15 cellular contexts compared by ENCODE assay signal in the genomic region with DNA sequence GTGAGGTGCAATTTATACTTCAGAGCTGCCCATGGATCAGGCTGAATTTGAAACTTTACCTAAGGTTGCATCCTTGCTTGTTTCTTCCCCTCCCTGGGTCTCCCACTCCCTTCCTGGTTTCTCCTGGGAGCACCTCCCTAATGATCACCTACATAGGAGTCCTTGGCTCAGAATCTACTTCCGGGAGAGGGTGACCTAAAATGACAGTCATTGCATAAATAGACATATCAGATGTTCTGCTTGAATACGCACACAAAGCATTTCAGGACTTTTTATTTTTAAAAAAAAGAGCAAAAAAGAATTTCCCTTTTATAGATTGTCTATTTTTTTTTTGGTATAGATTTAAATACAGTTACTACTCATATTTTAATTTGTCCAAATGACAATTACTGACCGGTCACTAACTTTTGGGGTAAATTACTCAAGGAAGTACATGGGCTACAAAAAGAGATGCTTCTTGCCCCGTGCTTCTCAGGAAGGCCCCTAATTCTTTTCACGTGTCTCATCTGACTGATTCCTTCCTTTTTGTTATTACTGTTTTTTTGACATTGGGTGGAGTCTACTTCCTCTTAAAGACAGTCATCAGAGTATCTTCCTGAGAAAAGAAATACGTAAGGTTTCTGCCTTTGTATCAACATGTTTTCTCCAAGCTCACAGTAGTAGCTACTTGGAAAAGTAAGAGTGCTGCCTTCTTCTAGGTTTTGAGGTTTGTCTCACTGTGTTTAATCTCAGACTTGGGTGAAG. TPM values are rescaled to one million over a fixed set of nuclear protein-coding genes. Genes with fewer than 3 reads are reported as not detected.
DNase-seq lines count a peak whose midpoint lies in the region; ATAC-seq and TF ChIP-seq lines count a peak whose summit lies in the region.
"Had no signal": no experiment of that assay in that cellular context is flagged by ENCODE, and none has a peak within 500 bp of the region (broad histone marks: within the 10 kb centered on the region; RNA-seq: fewer than 3 reads in every experiment).

No MANE protein-coding gene starts in this region.

- H3K4me1 ChIP-seq in suprapubic skin (peaks cover 50% of the 10 kb centered on the region), left lung (peaks cover 5 to 11% of the 10 kb centered on the region in 2 donors)

- TF ChIP-seq CTCF in suprapubic skin (IDR thresholded peaks at IDR 0.05) (no peak), left lung (IDR thresholded peaks at IDR 0.05) (no peak)

- peaks cover 11% of the 10 kb centered on the region for H3K36me3 Mint-ChIP-seq in activated naive CD4-positive, alpha-beta T cell treated with anti-CD3 and anti-CD28 coated beads, Interleukin-2, amount 10 ng/mL, durations not matched to agents 7 days and 5 days
- H3K36me3 Mint-ChIP-seq in dendritic cell treated with granulocyte-macrophage colony-stimulating factor and Interleukin-4, amounts not matched to agents 40 ng/mL and 50 ng/mL, for 4 days (ENCODE audit: low read depth) = peaks cover 11% of the 10 kb centered on the region

- no peak overlapping the region for H3K4me3 ChIP-seq in suprapubic skin
- no peak overlapping the region for H3K4me3 ChIP-seq in left lung
- H3K4me3 ChIP-seq: ascending aorta, MG63, mucosa of descending colon had no signal

- no peak for TF ChIP-seq EP300 in suprapubic skin (IDR thresholded peaks at IDR 0.05)

- H3K9me3 Mint-ChIP-seq in activated naive CD4-positive, alpha-beta T cell treated with anti-CD3 and anti-CD28 coated beads, Interleukin-2, amount 10 ng/mL, durations not matched to agents 7 days and 5 days = peaks cover 19% of the 10 kb centered on the region
- peaks cover 15% of the 10 kb centered on the region for H3K9me3 Mint-ChIP-seq in dendritic cell treated with granulocyte-macrophage colony-stimulating factor and Interleukin-4, amounts not matched to agents 40 ng/mL and 50 ng/mL, for 4 days

- H3K4me3 Mint-ChIP-seq in activated naive CD4-positive, alpha-beta T cell treated with anti-CD3 and anti-CD28 coated beads, Interleukin-2, amount 10 ng/mL, durations not matched to agents 7 days and 5 days = no peak overlapping the region
- no peak overlapping the region for H3K4me3 Mint-ChIP-seq in dendritic cell treated with granulocyte-macrophage colony-stimulating factor and Interleukin-4, amounts not matched to agents 40 ng/mL and 50 ng/mL, for 4 days

- H3K36me3 ChIP-seq in suprapubic skin (no peaks in the 10 kb centered on the region), left lung (no peaks in the 10 kb centered on the region)
- H3K36me3 ChIP-seq: ascending aorta, MG63 had no signal

- H3K27ac ChIP-seq in suprapubic skin (peak overlapping the region; percentile 20), left lung (peak overlapping the region in 1 of 2 donors; percentile 14)
- H3K27ac ChIP-seq: ascending aorta had no signal

- H3K27me3 Mint-ChIP-seq in activated naive CD4-positive, alpha-beta T cell treated with anti-CD3 and anti-CD28 coated beads, Interleukin-2, amount 10 ng/mL, durations not matched to agents 7 days and 5 days = peaks cover 31% of the 10 kb centered on the region
- H3K27me3 Mint-ChIP-seq in dendritic cell treated with granulocyte-macrophage colony-stimulating factor and Interleukin-4, amounts not matched to agents 40 ng/mL and 50 ng/mL, for 4 days = peaks cover 16% of the 10 kb centered on the region

- H3K9me3 ChIP-seq in suprapubic skin (peaks cover 8% of the 10 kb centered on the region), left lung (peaks cover 0 to 17% of the 10 kb centered on the region in 2 donors)
- H3K9me3 ChIP-seq: ascending aorta had no signal

- H3K27me3 ChIP-seq in suprapubic skin (peaks cover under 1% of the 10 kb centered on the region), left lung (peaks cover 0 to 14% of the 10 kb centered on the region in 2 donors)
- H3K27me3 ChIP-seq: ascending aorta had no signal

- TF ChIP-seq POLR2A in suprapubic skin (IDR thresholded peaks at IDR 0.05) = no peak

- intact Hi-C loops in dendritic cell treated with granulocyte-macrophage colony-stimulating factor and Interleukin-4, amounts not matched to agents 40 ng/mL and 50 ng/mL, for 4 days (cut with micrococcal nuclease) = no loop called here
- intact Hi-C loops in left lung (cut with DNase I) = no loop called here

- H3K4me1 Mint-ChIP-seq in activated naive CD4-positive, alpha-beta T cell treated with anti-CD3 and anti-CD28 coated beads, Interleukin-2, amount 10 ng/mL, durations not matched to agents 7 days and 5 days = peaks cover 33% of the 10 kb centered on the region
- H3K4me1 Mint-ChIP-seq in dendritic cell treated with granulocyte-macrophage colony-stimulating factor and Interleukin-4, amounts not matched to agents 40 ng/mL and 50 ng/mL, for 4 days (ENCODE audit: low read depth) = peaks cover 67% of the 10 kb centered on the region

- H3K27ac Mint-ChIP-seq in activated naive CD4-positive, alpha-beta T cell treated with anti-CD3 and anti-CD28 coated beads, Interleukin-2, amount 10 ng/mL, durations not matched to agents 7 days and 5 days = peak overlapping the region; percentile 93
- peak overlapping the region; percentile 98 for H3K27ac Mint-ChIP-seq in dendritic cell treated with granulocyte-macrophage colony-stimulating factor and Interleukin-4, amounts not matched to agents 40 ng/mL and 50 ng/mL, for 4 days

- 39% methylated on average over 6 of the region's 6 CpGs for WGBS in suprapubic skin

- no peak for ATAC-seq in left lung
- no peak for ATAC-seq in HG03095 (IDR thresholded peaks at IDR 0.05; ENCODE audit: unreplicated experiment)
- no peak for ATAC-seq in GM19035 (IDR thresholded peaks at IDR 0.05; ENCODE audit: unreplicated experiment)
- ATAC-seq: mucosa of descending colon had no signal

- CTCF ChIA-PET in activated naive CD4-positive, alpha-beta T cell treated with anti-CD3 and anti-CD28 coated beads, Interleukin-2, amount 10 ng/mL, durations not matched to agents 7 days and 5 days (lab: Charles Lee) = interaction anchor here (1.6 to 1.7 kb wide), 2 partner anchors 27 to 118 kb away, joined by 3 to 5 read pairs; no protein-coding TSS in a partner anchor

- DNase-seq in activated naive CD4-positive, alpha-beta T cell treated with anti-CD3 and anti-CD28 coated beads, Interleukin-2, amount 10 ng/mL, durations not matched to agents 7 days and 5 days = no peak
- no peak for DNase-seq in activated naive CD4-positive, alpha-beta T cell treated with Interleukin-2 at 50 U/mL for 16 hours
- DNase-seq in HT1080 (ENCODE audit: low read depth) (peak; percentile 77), suprapubic skin (ENCODE audit: low spot score in 2 of 2) (no peak), left lung (no peak)
- DNase-seq: MG63; mucosa of descending colon; NCI-H2171; posterior cingulate gyrus; stimulated activated CD4-positive, alpha-beta T cell treated with anti-CD3 and anti-CD28 coated beads, Interleukin-15, amount 100 ng/mL, for 24 hours had no signal

RNA-seq across cellular contexts. Expression of a gene that starts 4.9 kb away (rescaled TPM):
- total RNA-seq in HT1080 (2014; rRNA removed; shearing (Covaris generic)) = 1.8 and 2.1 TPM in 2 replicates
- polyA plus RNA-seq in HT1080 (2015; cell fraction: cytosol; rRNA removed) = 2.3 and 4.0 TPM in 2 replicates
- 1.8 and 2.1 TPM in 2 replicates for polyA plus RNA-seq in HT1080 (2015; cell fraction: nucleus; rRNA removed)
- total RNA-seq in suprapubic skin (10 to 100 TPM in 2 of 4 donors, 1 to 10 TPM in 2; 8.6 to 14.9 (median 11.6) TPM), left lung (10 to 100 TPM; 17.1 to 20.0 TPM)
- total RNA-seq: OCI-LY7 had no signal
